ENCODE assay signal across 30 cellular contexts in the genomic region with DNA sequence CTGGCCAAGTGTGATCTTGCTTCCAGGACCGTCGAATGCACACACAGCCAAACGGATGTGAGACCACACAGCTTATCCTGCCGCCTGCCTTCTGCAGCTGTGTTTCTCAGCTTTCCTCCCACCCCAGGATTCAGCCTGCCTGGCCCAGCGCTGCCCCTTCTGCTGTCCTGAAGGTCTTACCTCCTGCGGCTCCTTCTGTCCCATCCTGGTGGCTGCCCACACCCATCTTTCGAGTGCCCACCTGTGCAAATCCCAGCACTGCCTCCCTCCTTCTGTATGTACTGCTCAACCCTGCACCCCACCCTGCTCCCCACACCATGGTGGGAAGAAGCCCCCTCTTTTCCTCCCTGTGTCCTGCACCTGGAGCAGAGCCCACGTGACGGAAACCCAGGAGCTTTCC. TPM values are rescaled to one million over a fixed set of nuclear protein-coding genes. Genes with fewer than 3 reads are reported as not detected.
A peak's percentile ranks its signal among the peaks of the same experiment; 100 is the strongest.
DNase-seq lines count a peak whose midpoint lies in the region; ATAC-seq, FAIRE-seq and TF ChIP-seq lines count a peak whose summit lies in the region.
"Had no signal": no experiment of that assay in that cellular context is flagged by ENCODE, and none has a peak within 500 bp of the region (broad histone marks: within the 10 kb centered on the region; RNA-seq: fewer than 3 reads in every experiment).

No MANE protein-coding gene starts in this region.

- H3K79me2 ChIP-seq in GM23338 (replicated peaks; ENCODE audit: insufficient read depth), result no peaks in the 10 kb centered on the region

- H3K27ac ChIP-seq in GM23338 (ENCODE audit: low read depth) (no peak overlapping the region), stomach (peak overlapping the region in 3 of 5 donors; percentile 4 to 56 (median 47))
- H3K27ac ChIP-seq: PC-9 had no signal

- H3K4me1 Mint-ChIP-seq in GM23338, result peaks cover 6% of the 10 kb centered on the region
- H3K4me1 Mint-ChIP-seq in nephron, result peaks cover 27% of the 10 kb centered on the region
- H3K4me1 Mint-ChIP-seq in activated CD4-positive, alpha-beta T cell treated with anti-CD3 and anti-CD28 coated beads for 36 hours, result peaks cover 5% of the 10 kb centered on the region

- H2AFZ ChIP-seq in GM23338, result no peak overlapping the region
- H2AFZ ChIP-seq: PC-9 had no signal

- no peak for FAIRE-seq in urothelium cell line (lab: Jason Lieb, UNC)

- no peaks in the 10 kb centered on the region for H3F3A ChIP-seq in GM23338 (replicated peaks; ENCODE audit: low read depth)

- ATAC-seq in GM23338, result no peak
- ATAC-seq in HG02981 (IDR thresholded peaks at IDR 0.05; ENCODE audit: unreplicated experiment), result no peak
- no peak for ATAC-seq in activated CD4-positive, alpha-beta T cell treated with anti-CD3 and anti-CD28 coated beads for 36 hours

- H3K9me3 ChIP-seq in adipocyte (ENCODE audit: control insufficient read depth, low read length) (no peaks in the 10 kb centered on the region), stomach (no peaks in the 10 kb centered on the region)
- H3K9me3 ChIP-seq: HAP-1 had no signal

- TF ChIP-seq CTCF in GM23338 (conservative IDR thresholded peaks at IDR 0.05; ENCODE audit: low read depth in 2 of 2), result no peak
- TF ChIP-seq CTCF in nephron (IDR thresholded peaks at IDR 0.05; ENCODE audit: unreplicated experiment in 3 of 3), result no peak
- TF ChIP-seq CTCF in stomach (IDR thresholded peaks at IDR 0.05), result no peak

- H3K4me1 ChIP-seq in GM23338 (ENCODE audit: insufficient read depth) (no peaks in the 10 kb centered on the region), adipocyte (ENCODE audit: control insufficient read depth, insufficient read depth, low read length) (peaks cover 14% of the 10 kb centered on the region), stomach (peaks cover 0 to 27% (median 13%) of the 10 kb centered on the region in 4 donors)
- H3K4me1 ChIP-seq: HAP-1 had no signal

- no peaks in the 10 kb centered on the region for H4K20me1 ChIP-seq in GM23338 (replicated peaks; ENCODE audit: insufficient read depth)

- POLR2A ChIA-PET in activated CD4-positive, alpha-beta T cell treated with anti-CD3 and anti-CD28 coated beads for 36 hours (lab: Charles Lee), result no interaction called here

- H3K27me3 Mint-ChIP-seq in GM23338 (ENCODE audit: insufficient read depth, low read depth, poor library complexity) (peaks cover 2% of the 10 kb centered on the region), nephron (ENCODE audit: low read depth) (peaks cover 31% of the 10 kb centered on the region)
- peaks cover 6% of the 10 kb centered on the region for H3K27me3 Mint-ChIP-seq in activated CD4-positive, alpha-beta T cell treated with anti-CD3 and anti-CD28 coated beads for 36 hours

- intact Hi-C loops in stomach (cut with DNase I; ENCODE audit: low total_unique reads), result no loop called here
- intact Hi-C loops in activated CD4-positive, alpha-beta T cell treated with anti-CD3 and anti-CD28 coated beads for 36 hours (cut with DNase I, micrococcal nuclease), result no loop called here

- H3K4me3 Mint-ChIP-seq in GM23338, result no peak overlapping the region
- H3K4me3 Mint-ChIP-seq in nephron, result no peak overlapping the region
- H3K4me3 Mint-ChIP-seq in activated CD4-positive, alpha-beta T cell treated with anti-CD3 and anti-CD28 coated beads for 36 hours, result no peak overlapping the region
- H3K4me3 Mint-ChIP-seq: CD4-positive, alpha-beta memory T cell; HFFc6 had no signal

- DNase-seq in GM23338 (ENCODE audit: low spot score), result no peak
- DNase-seq in adipocyte (ENCODE audit: low read depth), result no peak
- DNase-seq in stomach, result no peak
- no peak for DNase-seq in urothelium cell line (ENCODE audit: low spot score)
- no peak for DNase-seq in activated CD4-positive, alpha-beta T cell treated with anti-CD3 and anti-CD28 coated beads for 36 hours
- DNase-seq: C1 segment of cervical spinal cord; CD4-positive, alpha-beta memory T cell; COR-L47; DMS53; GOT3; HFFc6; IMR-90; KG1; MM.1S; NCI-H1048; NCI-H1417; NCI-H1694; NCI-H2029 treated with DMSO at 0.1 percent for 48 hours; NCI-H446 treated with DMSO at 0.1 percent for 48 hours; NCI-H526; NCI-H82; PC-9; RPMI8226; SHP77 had no signal

- peak overlapping the region; percentile 47 for H3K9ac ChIP-seq in adipocyte (ENCODE audit: low read length)

- peak overlapping the region; percentile 36; the same call in 1 of the 2 replicates for H3K27ac Mint-ChIP-seq in GM23338
- H3K27ac Mint-ChIP-seq in nephron, result peak overlapping the region in 2 of 3 experiments; percentile 20 to 78
- H3K27ac Mint-ChIP-seq in activated CD4-positive, alpha-beta T cell treated with anti-CD3 and anti-CD28 coated beads for 36 hours, result no peak overlapping the region
- H3K27ac Mint-ChIP-seq: CD4-positive, alpha-beta memory T cell; HFFc6 had no signal

- no peaks in the 10 kb centered on the region for H3K36me3 ChIP-seq in GM23338 (ENCODE audit: insufficient read depth)
- H3K36me3 ChIP-seq in adipocyte (ENCODE audit: control insufficient read depth, insufficient read depth, low read length, severe bottlenecking), result no peaks in the 10 kb centered on the region
- H3K36me3 ChIP-seq in stomach, result no peaks in the 10 kb centered on the region
- H3K36me3 ChIP-seq: HAP-1 had no signal

- H3K4me2 ChIP-seq in GM23338, result no peak overlapping the region
- H3K4me2 ChIP-seq: PC-9 had no signal

- H3K9me2 ChIP-seq in GM23338 (ENCODE audit: insufficient read depth), result no peaks in the 10 kb centered on the region

- H3K9me3 Mint-ChIP-seq in GM23338 (peaks cover 15% of the 10 kb centered on the region), nephron (no peaks in the 10 kb centered on the region)
- no peaks in the 10 kb centered on the region for H3K9me3 Mint-ChIP-seq in activated CD4-positive, alpha-beta T cell treated with anti-CD3 and anti-CD28 coated beads for 36 hours (ENCODE audit: low read depth)

- H3K4me3 ChIP-seq in GM23338, result no peak overlapping the region
- no peak overlapping the region for H3K4me3 ChIP-seq in adipocyte (ENCODE audit: low read length)
- no peak overlapping the region for H3K4me3 ChIP-seq in stomach
- H3K4me3 ChIP-seq: HAP-1, PC-9 had no signal

- no peak for TF ChIP-seq POLR2A in stomach (IDR thresholded peaks at IDR 0.05)

- CTCF ChIA-PET in activated CD4-positive, alpha-beta T cell treated with anti-CD3 and anti-CD28 coated beads for 36 hours (lab: Charles Lee), result interaction anchor here (0.6 to 2.6 kb wide), 7 partner anchors 14 to 1195 kb away, joined by 3 to 15 read pairs (median 5); no protein-coding TSS in a partner anchor

- TF ChIP-seq EP300 in stomach (IDR thresholded peaks at IDR 0.05), result no peak

- H3K27me3 ChIP-seq in GM23338 (ENCODE audit: insufficient read depth) (no peaks in the 10 kb centered on the region), adipocyte (replicated peaks; ENCODE audit: control insufficient read depth, insufficient read depth, low read length) (peaks cover 6% of the 10 kb centered on the region), stomach (no peaks in the 10 kb centered on the region)

- 83 to 90% (median 89%) methylated on average over 9 of the region's 9 CpGs for WGBS in stomach, 5 donors

- H3K36me3 Mint-ChIP-seq in GM23338 (ENCODE audit: low read depth), result peaks cover 12% of the 10 kb centered on the region
- H3K36me3 Mint-ChIP-seq in nephron (ENCODE audit: low read depth), result no peaks in the 10 kb centered on the region
- H3K36me3 Mint-ChIP-seq in activated CD4-positive, alpha-beta T cell treated with anti-CD3 and anti-CD28 coated beads for 36 hours (ENCODE audit: low read depth), result no peaks in the 10 kb centered on the region
- H3K36me3 Mint-ChIP-seq: CD4-positive, alpha-beta memory T cell had no signal

TF ChIP-seq in GM23338, 12 proteins besides CTCF, POLR2A, EP300 and RAD21 (continues in another document):
- TF ChIP-seq POLR2AphosphoS5 (IDR thresholded peaks at IDR 0.05; ENCODE audit: low read depth) (no peak), JUNB (IDR thresholded peaks at IDR 0.05; ENCODE audit: unreplicated experiment) (no peak), EZH2phosphoT487 (IDR thresholded peaks at IDR 0.05; ENCODE audit: unreplicated experiment) (no peak), ZNF331 (CRISPR knock-in tag; IDR thresholded peaks at IDR 0.05; ENCODE audit: low read depth) (no peak)

RNA-seq across cellular contexts. Expression of gene DACT2, which starts 49.4 kb away (rescaled TPM):
- total RNA-seq in GM23338 (2014; rRNA removed; shearing (Covaris generic)), result 7.3 and 10.6 TPM in 2 replicates
- 1.5 and 1.8 TPM in 2 replicates for polyA plus RNA-seq in GM23338 (2016; fragmentation: Nextera tagmentation; extraction: Ambion mirVana)
- total RNA-seq in stomach, result 1 to 10 TPM in 1 of 5 donors, under 1 TPM in 2, not detected in 2; 0.55 to 4.9 (median 0.87) TPM
- 1 to 10 TPM in 1 of 3 donors, under 1 TPM in 2; 0.44 to 2.9 (median 0.61) TPM for polyA plus RNA-seq in stomach
- under 1 TPM; 0.39 to 0.50 TPM for total RNA-seq in activated CD4-positive, alpha-beta T cell treated with anti-CD3 and anti-CD28 coated beads for 36 hours
- total RNA-seq: CD4-positive, alpha-beta memory T cell; Daoy; G401; HFFc6; IMR-90; PC-9; SK-MEL-5 had no signal
- polyA plus RNA-seq: CD4-positive, alpha-beta memory T cell; IMR-90 had no signal
